Comparison of ENCODE assay signal across 8 cellular contexts in the genomic region with DNA sequence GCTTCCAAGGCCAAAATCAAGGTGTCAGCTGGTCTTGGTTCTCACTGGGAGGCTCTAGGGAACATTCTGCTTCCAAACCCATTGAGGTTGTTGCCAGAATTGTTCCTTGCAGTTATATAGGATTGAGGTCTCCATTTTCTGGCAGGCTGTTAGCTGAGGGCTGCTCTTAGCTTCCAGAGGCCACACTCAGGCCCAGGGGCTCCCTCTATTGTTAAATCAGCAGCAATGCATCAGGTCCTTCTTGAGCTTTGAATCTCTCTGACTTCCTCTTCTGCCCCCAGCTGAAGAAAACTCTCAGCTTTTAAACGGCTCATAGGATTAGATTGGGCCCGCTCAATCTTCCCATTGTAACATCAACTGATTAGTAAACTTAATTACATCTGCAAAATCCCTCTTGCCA. TPM values are rescaled to one million over a fixed set of nuclear protein-coding genes. Genes with fewer than 3 reads are reported as not detected.
DNase-seq lines count a peak whose midpoint lies in the region; FAIRE-seq and TF ChIP-seq lines count a peak whose summit lies in the region.

No MANE protein-coding gene starts in this region.

- in situ Hi-C loops in transverse colon (cut with MboI; ENCODE audit: low pct_ligation_motif_present in 1 of 4, low pct_unique_long_range_greater_than_20kb in 1 of 4, low sequenced_read_pairs in 3 of 4), result loop anchor here (5.0 to 25.0 kb wide), 4 partner anchors 149 to 434 kb away; no protein-coding TSS in a partner anchor

- H3K4me3 Mint-ChIP-seq in CD14-positive monocyte, result no peak overlapping the region

- no peaks in the 10 kb centered on the region for H3K36me3 Mint-ChIP-seq in CD14-positive monocyte

- peaks cover 4 to 7% (median 5%) of the 10 kb centered on the region in 3 donors for H3K27me3 Mint-ChIP-seq in CD14-positive monocyte (ENCODE audit: low read depth in 3 of 3)

- no peak overlapping the region for H3K9ac ChIP-seq in adipocyte (ENCODE audit: low read length)

- DNase-seq in CD14-positive monocyte (ENCODE audit: low spot score), result no peak
- peak; percentile 23 for DNase-seq in GM18507 (ENCODE audit: extremely low spot score, insufficient read length, low read depth)
- DNase-seq in HT-29 (ENCODE audit: low spot score), result peak; percentile 59
- DNase-seq in OCI-M2 (lab: John Stamatoyannopoulos, UW; ENCODE audit: unreplicated experiment), result peak; percentile 4
- peak; percentile 78 for DNase-seq in adipocyte (ENCODE audit: low read depth)
- DNase-seq in kidney glomerular epithelial cell (lab: John Stamatoyannopoulos, UW), result peak; percentile 26
- DNase-seq in transverse colon, result peak; percentile 10
- DNase-seq in NK-92 treated with Interleukin-12 subunit alpha and Interleukin-12 subunit beta, amount 100 ng/mL, for 24 hours (lab: John Stamatoyannopoulos, UW), result no peak

- TF ChIP-seq EP300 in transverse colon (IDR thresholded peaks at IDR 0.05; ENCODE audit: low read depth), result no peak

- H3K4me1 Mint-ChIP-seq in CD14-positive monocyte, result peaks cover 9% of the 10 kb centered on the region

- H3K27me3 ChIP-seq in adipocyte (replicated peaks; ENCODE audit: control insufficient read depth, insufficient read depth, low read length) (peaks cover 9% of the 10 kb centered on the region), transverse colon (peaks cover 17% of the 10 kb centered on the region)

- H3K9me3 ChIP-seq in adipocyte (ENCODE audit: control insufficient read depth, low read length) (no peaks in the 10 kb centered on the region), transverse colon (no peaks in the 10 kb centered on the region)

- H3K36me3 ChIP-seq in adipocyte (ENCODE audit: control insufficient read depth, insufficient read depth, low read length, severe bottlenecking) (no peaks in the 10 kb centered on the region), transverse colon (no peaks in the 10 kb centered on the region)

- H3K9me3 Mint-ChIP-seq in CD14-positive monocyte, result no peaks in the 10 kb centered on the region

- no peak overlapping the region for H3K27ac ChIP-seq in transverse colon

- H3K4me3 ChIP-seq in adipocyte (ENCODE audit: low read length), result no peak overlapping the region
- no peak overlapping the region for H3K4me3 ChIP-seq in transverse colon

- WGBS in transverse colon (ENCODE audit: low coverage in 1 of 2), 2 donors, result 30 to 57% methylated on average over 2 of the region's 2 CpGs

- TF ChIP-seq POLR2A in transverse colon (IDR thresholded peaks at IDR 0.05), result no peak

- H3K4me1 ChIP-seq in adipocyte (ENCODE audit: control insufficient read depth, insufficient read depth, low read length), result no peaks in the 10 kb centered on the region
- H3K4me1 ChIP-seq in transverse colon, result peaks cover 0 to 10% (median 3%) of the 10 kb centered on the region in 4 donors

- intact Hi-C loops in CD14-positive monocyte (cut with micrococcal nuclease) (loop anchor here (2.0 to 5.0 kb wide), 2 partner anchors 159 to 226 kb away; no protein-coding TSS in a partner anchor), transverse colon (cut with DNase I; ENCODE audit: low total_unique reads) (loop anchor here (5.0 kb wide), 1 partner anchor 159 kb away; no protein-coding TSS in a partner anchor)

- H3K27ac Mint-ChIP-seq in CD14-positive monocyte, result no peak overlapping the region

- peak; percentile 71 for TF ChIP-seq CTCF in CD14-positive monocyte (IDR thresholded peaks at IDR 0.05)
- peak in 3 of 5 experiments; percentile 32 to 35 (median 33) for TF ChIP-seq CTCF in transverse colon (IDR thresholded peaks at IDR 0.05)

- FAIRE-seq in GM18507 (lab: Jason Lieb, UNC), result peak; percentile 80

RNA-seq across cellular contexts. Expression of gene BSX, which starts 39.3 kb away (rescaled TPM):
- polyA plus RNA-seq in CD14-positive monocyte, result not detected
- not detected in 2 replicates for total RNA-seq in HT-29 (2014; rRNA removed; shearing (Covaris generic))
- not detected for total RNA-seq in transverse colon

RNA-seq across cellular contexts. Expression of gene HSPA8, which starts 41.0 kb away (rescaled TPM):
- polyA plus RNA-seq in CD14-positive monocyte, result 100 to 1,000 TPM; 511 to 531 TPM
- 2,030 and 2,090 TPM in 2 replicates for total RNA-seq in HT-29 (2014; rRNA removed; shearing (Covaris generic))
- total RNA-seq in transverse colon, result 100 to 1,000 TPM; 183 to 783 (median 651) TPM

Comparison
In these comparisons a context has a peak if more than half of its experiments do, and no peak if none do; other contexts are left out.
1. DNase-seq: peak in GM18507 (single experiment), HT-29 (single experiment), OCI-M2 (single experiment), adipocyte (single experiment), kidney glomerular epithelial cell (single experiment) and transverse colon (single experiment); none in CD14-positive monocyte (single experiment) and NK-92 treated with Interleukin-12 subunit alpha and Interleukin-12 subunit beta, amount 100 ng/mL, for 24 hours (single experiment).